17 cellular contexts compared by ENCODE assay signal in genomic region chr2:213740453-213740852, GRCh38.
DNase-seq lines count a peak whose midpoint lies in the region; ATAC-seq, FAIRE-seq and TF ChIP-seq lines count a peak whose summit lies in the region.
"Had no signal": no experiment of that assay in that cellular context is flagged by ENCODE, and none has a peak within 500 bp of the region (broad histone marks: within the 10 kb centered on the region; RNA-seq: fewer than 3 reads in every experiment).

No MANE protein-coding gene starts in this region.

- H3K27me3 ChIP-seq in GM06990 (replicated peaks; ENCODE audit: control insufficient read depth, insufficient read depth, low read length) (no peaks in the 10 kb centered on the region), pancreas (no peaks in the 10 kb centered on the region)
- H3K27me3 ChIP-seq: thyroid gland had no signal

- H3K36me3 ChIP-seq in GM06990 (ENCODE audit: control insufficient read depth, insufficient read depth, low read length) (no peaks in the 10 kb centered on the region), pancreas (no peaks in the 10 kb centered on the region)
- H3K36me3 ChIP-seq: thyroid gland had no signal

- FAIRE-seq in pancreas (lab: Jason Lieb, UNC): no peak

- peak; percentile 29 for DNase-seq in GM06990 (ENCODE audit: extremely low read depth, insufficient read length)
- no peak for DNase-seq in NCI-H446 treated with DMSO at 0.1 percent for 48 hours (lab: John Stamatoyannopoulos, UW)
- DNase-seq in T-helper 17 cell: no peak
- DNase-seq in pancreas: no peak
- no peak for DNase-seq in putamen (ENCODE audit: low spot score)
- DNase-seq: 8988T; activated CD4-positive, alpha-beta T cell treated with anti-CD3 and anti-CD28 coated beads, Interleukin-2, amount 10 ng/mL, durations not matched to agents 24 days and 14 days; activated effector memory CD4-positive, alpha-beta T cell treated with anti-CD3 and anti-CD28 coated beads, Interleukin-2, amount 50 U/mL, for 16 hours; COR-L47; Karpas-422; naive thymus-derived CD4-positive, alpha-beta T cell; NCI-H2107; SW 1271; thyroid gland had no signal

- ATAC-seq in GM19324 (IDR thresholded peaks at IDR 0.05; ENCODE audit: low FRiP score, unreplicated experiment) (peak; percentile 85), HG02571 (IDR thresholded peaks at IDR 0.05; ENCODE audit: unreplicated experiment) (peak; percentile 87), HG03196 (IDR thresholded peaks at IDR 0.05; ENCODE audit: unreplicated experiment) (peak; percentile 88), T-helper 17 cell (no peak), pancreas (no peak)
- ATAC-seq: naive thymus-derived CD4-positive, alpha-beta T cell had no signal

- H3K4me3 ChIP-seq in GM06990 (replicated peaks; ENCODE audit: low read depth, low read length) (no peak overlapping the region), pancreas (no peak overlapping the region)
- H3K4me3 ChIP-seq: thyroid gland had no signal

- no peaks in the 10 kb centered on the region for H3K4me1 Mint-ChIP-seq in T-helper 17 cell
- H3K4me1 Mint-ChIP-seq: activated CD4-positive, alpha-beta T cell treated with anti-CD3 and anti-CD28 coated beads, Interleukin-2, amount 10 ng/mL, durations not matched to agents 24 days and 14 days; naive thymus-derived CD4-positive, alpha-beta T cell had no signal

- H3K27ac Mint-ChIP-seq in T-helper 17 cell: no peak overlapping the region
- H3K27ac Mint-ChIP-seq: activated CD4-positive, alpha-beta T cell treated with anti-CD3 and anti-CD28 coated beads, Interleukin-2, amount 10 ng/mL, durations not matched to agents 24 days and 14 days; naive thymus-derived CD4-positive, alpha-beta T cell had no signal

- no peak for TF ChIP-seq CTCF in GM06990 (IDR thresholded peaks at IDR 0.05; ENCODE audit: insufficient read depth, low read length, poor library complexity, severe bottlenecking)
- TF ChIP-seq CTCF in pancreas (IDR thresholded peaks at IDR 0.05): no peak

- no peak overlapping the region for H3K27ac ChIP-seq in pancreas
- H3K27ac ChIP-seq: thyroid gland had no signal

- intact Hi-C loops in pancreas (cut with DNase I): no loop called here

- H3K9me3 ChIP-seq in T-helper 17 cell (ENCODE audit: control insufficient read depth, low read length, poor library complexity, severe bottlenecking) (no peaks in the 10 kb centered on the region), pancreas (no peaks in the 10 kb centered on the region)
- H3K9me3 ChIP-seq: thyroid gland had no signal

- no peak overlapping the region for H3K4me3 Mint-ChIP-seq in T-helper 17 cell
- H3K4me3 Mint-ChIP-seq: activated CD4-positive, alpha-beta T cell treated with anti-CD3 and anti-CD28 coated beads, Interleukin-2, amount 10 ng/mL, durations not matched to agents 24 days and 14 days; naive thymus-derived CD4-positive, alpha-beta T cell had no signal

- WGBS in pancreas, 2 donors: 76 to 86% methylated on average over 3 of the region's 3 CpGs

- no peaks in the 10 kb centered on the region for H3K4me1 ChIP-seq in pancreas
- H3K4me1 ChIP-seq: thyroid gland had no signal

- H3K27me3 Mint-ChIP-seq in T-helper 17 cell: no peaks in the 10 kb centered on the region
- H3K27me3 Mint-ChIP-seq: activated CD4-positive, alpha-beta T cell treated with anti-CD3 and anti-CD28 coated beads, Interleukin-2, amount 10 ng/mL, durations not matched to agents 24 days and 14 days; naive thymus-derived CD4-positive, alpha-beta T cell had no signal

- no peaks in the 10 kb centered on the region for H3K36me3 Mint-ChIP-seq in T-helper 17 cell (ENCODE audit: low read depth)
- H3K36me3 Mint-ChIP-seq: naive thymus-derived CD4-positive, alpha-beta T cell had no signal

Comparison
In these comparisons a context has a peak if more than half of its experiments do, and no peak if none do; other contexts are left out.
1. ATAC-seq: peak in GM19324 (single experiment), HG02571 (single experiment) and HG03196 (single experiment); none in T-helper 17 cell (single experiment) and pancreas (0 of 4).